Comparison of ENCODE assay signal across 18 cellular contexts in genomic region chr7:127838816-127839415, GRCh38.
DNase-seq lines count a peak whose midpoint lies in the region; ATAC-seq, FAIRE-seq and TF ChIP-seq lines count a peak whose summit lies in the region.
"Had no signal": no experiment of that assay in that cellular context is flagged by ENCODE, and none has a peak within 500 bp of the region (broad histone marks: within the 10 kb centered on the region; RNA-seq: fewer than 3 reads in every experiment).

No MANE protein-coding gene starts in this region.

- intact Hi-C loops in K562 (cut with micrococcal nuclease) (loop anchor here (1.0 to 2.0 kb wide), 2 partner anchors 16 to 1228 kb away; no protein-coding TSS in a partner anchor), left cardiac atrium (cut with DNase I) (no loop called here)

- no peak overlapping the region for H3K4me3 ChIP-seq in CD8-positive, alpha-beta memory T cell (ENCODE audit: low read length)
- H3K4me3 ChIP-seq in K562, result no peak overlapping the region
- H3K4me3 ChIP-seq: GM23248, stomach had no signal

- no peak for TF ChIP-seq POLR2A in K562 (conservative IDR thresholded peaks at IDR 0.05)

- TF ChIP-seq CTCF in K562 (IDR thresholded peaks at IDR 0.05 in 2 of 3, conservative IDR thresholded peaks at IDR 0.05 in 1 of 3; ENCODE audit: insufficient read depth in 2 of 3, low read depth in 1 of 3, low read length in 3 of 3), result no peak
- no peak for TF ChIP-seq CTCF in nephron (IDR thresholded peaks at IDR 0.05; ENCODE audit: unreplicated experiment in 3 of 3)

- 11% methylated on average over 10 of the region's 10 CpGs for WGBS in K562 (ENCODE audit: insufficient coverage, low coverage, missing lambda C conversion rate)

- no TSS peak for BruUV-seq in K562 (replicated peaks; lab: Mats Ljungman, UMichigan)

- no peak for DNase-seq in CD8-positive, alpha-beta memory T cell
- peak; percentile 57 to 94 (median 78) for DNase-seq in K562 (ENCODE audit: extremely low read depth in 1 of 4, low spot score in 3 of 4)
- peak; percentile 41 for DNase-seq in left cardiac atrium
- DNase-seq in activated T-cell treated with anti-CD3 and anti-CD28 coated beads, Interleukin-2, amount 50 U/mL, for 72 hours, result no peak
- DNase-seq in activated CD8-positive, alpha-beta memory T cell treated with anti-CD3 and anti-CD28 coated beads, Interleukin-2, amount 10 ng/mL, durations not matched to agents 7 days and 5 days, result no peak
- DNase-seq in NCI-H1092 treated with DMSO at 0.1 percent for 48 hours (lab: John Stamatoyannopoulos, UW), result no peak
- DNase-seq: activated CD4-positive, alpha-beta memory T cell treated with anti-CD3 and anti-CD28 coated beads for 36 hours; activated T-cell treated with anti-CD3 and anti-CD28 coated beads, Interleukin-2, amount 50 U/mL, for 4 hours; BE2C; GM23248; NCI-H2029 treated with DMSO at 0.1 percent for 48 hours; NCI-H526; stomach had no signal

- in situ Hi-C loops in K562 (cut with MboI), result no loop called here

- H3K4me1 Mint-ChIP-seq in CD8-positive, alpha-beta memory T cell, result peaks cover 3 to 16% (median 3%) of the 10 kb centered on the region in 3 donors
- peaks cover 51% of the 10 kb centered on the region for H3K4me1 Mint-ChIP-seq in nephron
- peaks cover 4% of the 10 kb centered on the region for H3K4me1 Mint-ChIP-seq in activated T-cell treated with anti-CD3 and anti-CD28 coated beads, Interleukin-2, amount 50 U/mL, for 72 hours (ENCODE audit: low read depth)
- H3K4me1 Mint-ChIP-seq in activated CD8-positive, alpha-beta memory T cell treated with anti-CD3 and anti-CD28 coated beads, Interleukin-2, amount 10 ng/mL, durations not matched to agents 7 days and 5 days, result peaks cover 2% of the 10 kb centered on the region

- H3K9me3 Mint-ChIP-seq in CD8-positive, alpha-beta memory T cell, result peaks cover 5 to 15% (median 10%) of the 10 kb centered on the region in 5 donors
- H3K9me3 Mint-ChIP-seq in nephron, result no peaks in the 10 kb centered on the region
- H3K9me3 Mint-ChIP-seq in activated T-cell treated with anti-CD3 and anti-CD28 coated beads, Interleukin-2, amount 50 U/mL, for 72 hours, result peaks cover 9% of the 10 kb centered on the region in 2 donors
- H3K9me3 Mint-ChIP-seq in activated CD8-positive, alpha-beta memory T cell treated with anti-CD3 and anti-CD28 coated beads, Interleukin-2, amount 10 ng/mL, durations not matched to agents 7 days and 5 days (ENCODE audit: low read depth), result peaks cover 16% of the 10 kb centered on the region

- peaks cover 41% of the 10 kb centered on the region for H3K79me2 ChIP-seq in K562 (ENCODE audit: control insufficient read depth, insufficient read depth, low read length)

- ATAC-seq in K562 (peak; percentile 98), left cardiac atrium (peak; percentile 19 to 82), HG02840 (IDR thresholded peaks at IDR 0.05; ENCODE audit: low FRiP score, unreplicated experiment) (no peak)
- ATAC-seq in activated T-cell treated with anti-CD3 and anti-CD28 coated beads, Interleukin-2, amount 50 U/mL, for 72 hours (replicated peaks in 1 of 2), result no peak
- no peak for ATAC-seq in activated CD8-positive, alpha-beta memory T cell treated with anti-CD3 and anti-CD28 coated beads, Interleukin-2, amount 10 ng/mL, durations not matched to agents 7 days and 5 days
- ATAC-seq: activated naive CD4-positive, alpha-beta T cell treated with anti-CD3 and anti-CD28 coated beads, Interleukin-2, amount 50 U/mL, for 72 hours; activated T-cell treated with anti-CD3 and anti-CD28 coated beads, Interleukin-2, amount 50 U/mL, for 4 hours had no signal

- no peaks in the 10 kb centered on the region for H3K9me1 ChIP-seq in K562 (ENCODE audit: control insufficient read depth, insufficient read depth, low read length)

- peak overlapping the region; percentile 66 for H3K27ac ChIP-seq in CD8-positive, alpha-beta memory T cell (ENCODE audit: low read depth, low read length)
- peak overlapping the region; percentile 55 for H3K27ac ChIP-seq in K562 (ENCODE audit: extremely low read depth, low read depth, low read length)
- H3K27ac ChIP-seq: GM23248, KMS-11, stomach, VCaP had no signal

- peak in 1 of 2 experiments; percentile 21; a peak in 2 of 4 replicates for TF ChIP-seq RAD21 in K562 (CRISPR knock-in tag; conservative IDR thresholded peaks at IDR 0.05 in 1 of 2, IDR thresholded peaks at IDR 0.05 in 1 of 2)

- CTCF ChIA-PET in CD8-positive, alpha-beta memory T cell (lab: Charles Lee), result interaction anchor here (0.8 kb wide), 1 partner anchor 25 kb away, joined by 3 read pairs; no protein-coding TSS in a partner anchor
- CTCF ChIA-PET in K562 (lab: Yijun Ruan, JAX; ENCODE audit: low intra/inter-chr PET ratio), result no interaction called here
- CTCF ChIA-PET in activated CD8-positive, alpha-beta memory T cell treated with anti-CD3 and anti-CD28 coated beads, Interleukin-2, amount 10 ng/mL, durations not matched to agents 7 days and 5 days (lab: Charles Lee), result no interaction called here

- H3K27me3 Mint-ChIP-seq in CD8-positive, alpha-beta memory T cell, result no peaks in the 10 kb centered on the region
- H3K27me3 Mint-ChIP-seq in nephron (ENCODE audit: low read depth), result no peaks in the 10 kb centered on the region
- H3K27me3 Mint-ChIP-seq in activated T-cell treated with anti-CD3 and anti-CD28 coated beads, Interleukin-2, amount 50 U/mL, for 72 hours (ENCODE audit: low read depth), result no peaks in the 10 kb centered on the region
- H3K27me3 Mint-ChIP-seq in activated CD8-positive, alpha-beta memory T cell treated with anti-CD3 and anti-CD28 coated beads, Interleukin-2, amount 10 ng/mL, durations not matched to agents 7 days and 5 days, result no peaks in the 10 kb centered on the region
- H3K27me3 Mint-ChIP-seq: activated CD4-positive, alpha-beta memory T cell treated with anti-CD3 and anti-CD28 coated beads for 36 hours had no signal

- peak; percentile 92 for TF ChIP-seq EP300 in K562 (IDR thresholded peaks at IDR 0.05; ENCODE audit: low read length)

- H3K4me2 ChIP-seq in K562 (ENCODE audit: insufficient read depth, low read length), result peak overlapping the region; percentile 65
- H3K4me2 ChIP-seq: KMS-11 had no signal

- H3K9ac ChIP-seq in K562 (ENCODE audit: insufficient read depth in 1 of 2, low read depth in 2 of 2, low read length in 2 of 2), result peak overlapping the region in 1 of 2 experiments; percentile 39; a peak in 2 of 4 replicates
- H3K9ac ChIP-seq: GM23248, KMS-11 had no signal

- 0 out of 2 replicates have a peak overlapping the region, but pooled peaks have one; percentile 1 for H2AFZ ChIP-seq in K562 (ENCODE audit: low read depth, low read length)
- H2AFZ ChIP-seq: GM23248 had no signal

- FAIRE-seq in K562 (lab: Jason Lieb, UNC), result peak; percentile 95

- POLR2A ChIA-PET in CD8-positive, alpha-beta memory T cell (lab: Charles Lee), result no interaction called here
- POLR2A ChIA-PET in K562 (lab: Yijun Ruan, JAX), result interaction anchor here (0.6 to 2.6 kb wide), 15 partner anchors 8 to 187 kb away, joined by 3 to 8 read pairs (median 3); no protein-coding TSS in a partner anchor

- H4K20me1 ChIP-seq in K562 (replicated peaks; ENCODE audit: control insufficient read depth, insufficient read depth, low read length), result no peaks in the 10 kb centered on the region

- no peaks in the 10 kb centered on the region for H3K4me1 ChIP-seq in CD8-positive, alpha-beta memory T cell (ENCODE audit: insufficient read depth, low read length)
- H3K4me1 ChIP-seq in K562 (replicated peaks in 1 of 2; ENCODE audit: control insufficient read depth in 2 of 2, insufficient read depth in 2 of 2, low read length in 2 of 2), result peaks cover 0 to 24% of the 10 kb centered on the region in 2 experiments; a peak in 4 of 5 replicates
- H3K4me1 ChIP-seq: BE2C had no signal

- no peaks in the 10 kb centered on the region for H3K9me3 ChIP-seq in CD8-positive, alpha-beta memory T cell (ENCODE audit: low read length)
- H3K9me3 ChIP-seq in K562 (replicated peaks; ENCODE audit: control insufficient read depth, insufficient read depth, low read depth, low read length), result peaks cover 14% of the 10 kb centered on the region
- H3K9me3 ChIP-seq: BE2C had no signal

- H3K36me3 Mint-ChIP-seq in CD8-positive, alpha-beta memory T cell, result peaks cover 26 to 36% (median 28%) of the 10 kb centered on the region in 3 donors
- H3K36me3 Mint-ChIP-seq in nephron (ENCODE audit: low read depth), result peaks cover 18% of the 10 kb centered on the region
- peaks cover 15 to 25% of the 10 kb centered on the region in 2 donors for H3K36me3 Mint-ChIP-seq in activated T-cell treated with anti-CD3 and anti-CD28 coated beads, Interleukin-2, amount 50 U/mL, for 72 hours (ENCODE audit: insufficient read depth in 2 of 2)
- H3K36me3 Mint-ChIP-seq in activated CD8-positive, alpha-beta memory T cell treated with anti-CD3 and anti-CD28 coated beads, Interleukin-2, amount 10 ng/mL, durations not matched to agents 7 days and 5 days, result peaks cover 48% of the 10 kb centered on the region

- no peak overlapping the region for H3K4me3 Mint-ChIP-seq in CD8-positive, alpha-beta memory T cell
- peak overlapping the region in 1 of 3 experiments; percentile 16 for H3K4me3 Mint-ChIP-seq in nephron
- no peak overlapping the region for H3K4me3 Mint-ChIP-seq in activated T-cell treated with anti-CD3 and anti-CD28 coated beads, Interleukin-2, amount 50 U/mL, for 72 hours
- H3K4me3 Mint-ChIP-seq in activated CD8-positive, alpha-beta memory T cell treated with anti-CD3 and anti-CD28 coated beads, Interleukin-2, amount 10 ng/mL, durations not matched to agents 7 days and 5 days, result no peak overlapping the region
- H3K4me3 Mint-ChIP-seq: activated CD4-positive, alpha-beta memory T cell treated with anti-CD3 and anti-CD28 coated beads for 36 hours; activated T-cell treated with anti-CD3 and anti-CD28 coated beads, Interleukin-2, amount 50 U/mL, for 4 hours had no signal

- H3K27me3 ChIP-seq in CD8-positive, alpha-beta memory T cell (ENCODE audit: insufficient read depth, low read length, poor library complexity, severe bottlenecking), result no peaks in the 10 kb centered on the region
- no peaks in the 10 kb centered on the region for H3K27me3 ChIP-seq in K562 (ENCODE audit: control insufficient read depth in 2 of 2, insufficient read depth in 2 of 2, low read length in 2 of 2)
- H3K27me3 ChIP-seq: BE2C, stomach had no signal

- no peaks in the 10 kb centered on the region for H3K36me3 ChIP-seq in CD8-positive, alpha-beta memory T cell (ENCODE audit: insufficient read depth, low read length)
- peaks cover 55% of the 10 kb centered on the region for H3K36me3 ChIP-seq in K562 (ENCODE audit: control insufficient read depth, insufficient read depth, low read length)
- H3K36me3 ChIP-seq: BE2C had no signal

- H3K27ac Mint-ChIP-seq in CD8-positive, alpha-beta memory T cell, result no peak overlapping the region
- H3K27ac Mint-ChIP-seq in nephron, result peak overlapping the region; percentile 42 to 83 (median 70)
- H3K27ac Mint-ChIP-seq in activated T-cell treated with anti-CD3 and anti-CD28 coated beads, Interleukin-2, amount 50 U/mL, for 72 hours, result no peak overlapping the region
- no peak overlapping the region for H3K27ac Mint-ChIP-seq in activated CD8-positive, alpha-beta memory T cell treated with anti-CD3 and anti-CD28 coated beads, Interleukin-2, amount 10 ng/mL, durations not matched to agents 7 days and 5 days
- H3K27ac Mint-ChIP-seq: activated CD4-positive, alpha-beta memory T cell treated with anti-CD3 and anti-CD28 coated beads for 36 hours; activated naive CD4-positive, alpha-beta T cell treated with anti-CD3 and anti-CD28 coated beads, Interleukin-2, amount 50 U/mL, for 72 hours had no signal

Comparison
In these comparisons a context has a peak if more than half of its experiments do, and no peak if none do; other contexts are left out.
1. DNase-seq: peak in K562 (4 of 4) and left cardiac atrium (single experiment); none in CD8-positive, alpha-beta memory T cell (0 of 5), activated T-cell treated with anti-CD3 and anti-CD28 coated beads, Interleukin-2, amount 50 U/mL, for 72 hours (0 of 2), activated CD8-positive, alpha-beta memory T cell treated with anti-CD3 and anti-CD28 coated beads, Interleukin-2, amount 10 ng/mL, durations not matched to agents 7 days and 5 days (single experiment) and NCI-H1092 treated with DMSO at 0.1 percent for 48 hours (single experiment).
2. H3K27ac Mint-ChIP-seq: peak in nephron (3 of 3); none in CD8-positive, alpha-beta memory T cell (0 of 8), activated T-cell treated with anti-CD3 and anti-CD28 coated beads, Interleukin-2, amount 50 U/mL, for 72 hours (single experiment) and activated CD8-positive, alpha-beta memory T cell treated with anti-CD3 and anti-CD28 coated beads, Interleukin-2, amount 10 ng/mL, durations not matched to agents 7 days and 5 days (single experiment).
3. ATAC-seq: peak in K562 (single experiment) and left cardiac atrium (2 of 2); none in activated T-cell treated with anti-CD3 and anti-CD28 coated beads, Interleukin-2, amount 50 U/mL, for 72 hours (0 of 2), activated CD8-positive, alpha-beta memory T cell treated with anti-CD3 and anti-CD28 coated beads, Interleukin-2, amount 10 ng/mL, durations not matched to agents 7 days and 5 days (single experiment) and HG02840 (single experiment).